ENCODE assay signal across 8 cellular contexts in genomic region chr16:71564377-71564967, GRCh38. TPM values are rescaled to one million over a fixed set of nuclear protein-coding genes. Genes with fewer than 3 reads are reported as not detected.
DNase-seq lines count a peak whose midpoint lies in the region; ATAC-seq and TF ChIP-seq lines count a peak whose summit lies in the region.

No MANE protein-coding gene starts in this region.

- 4 to 5% methylated on average over 5 to 16 of the region's 19 CpGs for WGBS in gastroesophageal sphincter (ENCODE audit: low coverage in 1 of 2), 2 donors

- TF ChIP-seq POLR2A in gastroesophageal sphincter (IDR thresholded peaks at IDR 0.05): no peak

- POLR2A ChIA-PET in T-cell (lab: Charles Lee): interaction anchor here (0.5 to 1.9 kb wide), 5 partner anchors 12 to 329 kb away, joined by 3 to 17 read pairs (median 3); partner anchors contain the start of genes CMTR2 (in 1 of the 2) and TAT (in 1 of the 2)

- peaks cover 16 to 21% (median 18%) of the 10 kb centered on the region in 3 donors for H3K4me1 Mint-ChIP-seq in T-cell

- H3K4me1 ChIP-seq in gastroesophageal sphincter: peaks cover 0 to 7% (median 0%) of the 10 kb centered on the region in 3 donors

- H3K27me3 ChIP-seq in gastroesophageal sphincter: no peaks in the 10 kb centered on the region

- no peaks in the 10 kb centered on the region for H3K27me3 Mint-ChIP-seq in T-cell

- H3K4me3 Mint-ChIP-seq in T-cell: peak overlapping the region; percentile 84 to 94 (median 94)

- DNase-seq in NCI-H2029 treated with DMSO at 0.1 percent for 48 hours (lab: John Stamatoyannopoulos, UW) (peak; percentile 53), NCI-H2029 (lab: John Stamatoyannopoulos, UW) (no peak), T-cell (peak in 1 of 34 experiments; percentile 1), skeletal muscle cell (ENCODE audit: low read depth) (no peak), COLO668 (lab: John Stamatoyannopoulos, UW; ENCODE audit: unreplicated experiment) (no peak)

- no peaks in the 10 kb centered on the region for H3K9me3 ChIP-seq in gastroesophageal sphincter

- ATAC-seq in HG02938 (IDR thresholded peaks at IDR 0.05; ENCODE audit: unreplicated experiment): peak; percentile 88
- no peak for ATAC-seq in T-cell (replicated peaks in 1 of 4)
- no peak for ATAC-seq in gastroesophageal sphincter
- no peak for ATAC-seq in HG02623 (IDR thresholded peaks at IDR 0.05; ENCODE audit: unreplicated experiment)

- peak overlapping the region; percentile 96 to 97 for H3K27ac Mint-ChIP-seq in T-cell

- peaks cover 0 to 14% (median 7%) of the 10 kb centered on the region in 3 donors for H3K9me3 Mint-ChIP-seq in T-cell

- TF ChIP-seq EP300 in gastroesophageal sphincter (IDR thresholded peaks at IDR 0.05): no peak

- H3K27ac ChIP-seq in gastroesophageal sphincter: peak overlapping the region in 3 of 4 donors; percentile 67 to 75 (median 72)

- TF ChIP-seq CTCF in gastroesophageal sphincter (IDR thresholded peaks at IDR 0.05): no peak

- no peaks in the 10 kb centered on the region for H3K36me3 ChIP-seq in gastroesophageal sphincter

- CTCF ChIA-PET in T-cell (lab: Charles Lee): interaction anchor here (0.7 to 2.3 kb wide), 10 partner anchors 11 to 1813 kb away, joined by 3 to 42 read pairs (median 6); partner anchors contain the start of gene TAT (in 1 of the 2)

- H3K4me3 ChIP-seq in gastroesophageal sphincter: peak overlapping the region; percentile 50 to 61
- peak overlapping the region; percentile 64 for H3K4me3 ChIP-seq in skeletal muscle cell (ENCODE audit: low read depth, low read length)

- H3K36me3 Mint-ChIP-seq in T-cell: peaks cover 3% of the 10 kb centered on the region

RNA-seq across cellular contexts. Expression of gene TAT, which starts 12.4 kb away (rescaled TPM):
- total RNA-seq in T-cell (1 to 10 TPM in 1 of 5 donors, under 1 TPM in 2, not detected in 2; 0.49 to 1.1 (median 0.66) TPM), gastroesophageal sphincter (not detected)

RNA-seq across cellular contexts. Expression of gene CHST4, which starts 38.2 kb away (rescaled TPM):
- under 1 TPM in 1 of 5 donors, not detected in 4; 0.23 TPM for total RNA-seq in T-cell
- total RNA-seq in gastroesophageal sphincter: 1 to 10 TPM in 1 of 4 donors, under 1 TPM in 1, not detected in 2; 0.15 to 4.3 TPM
